In the genomic region with DNA sequence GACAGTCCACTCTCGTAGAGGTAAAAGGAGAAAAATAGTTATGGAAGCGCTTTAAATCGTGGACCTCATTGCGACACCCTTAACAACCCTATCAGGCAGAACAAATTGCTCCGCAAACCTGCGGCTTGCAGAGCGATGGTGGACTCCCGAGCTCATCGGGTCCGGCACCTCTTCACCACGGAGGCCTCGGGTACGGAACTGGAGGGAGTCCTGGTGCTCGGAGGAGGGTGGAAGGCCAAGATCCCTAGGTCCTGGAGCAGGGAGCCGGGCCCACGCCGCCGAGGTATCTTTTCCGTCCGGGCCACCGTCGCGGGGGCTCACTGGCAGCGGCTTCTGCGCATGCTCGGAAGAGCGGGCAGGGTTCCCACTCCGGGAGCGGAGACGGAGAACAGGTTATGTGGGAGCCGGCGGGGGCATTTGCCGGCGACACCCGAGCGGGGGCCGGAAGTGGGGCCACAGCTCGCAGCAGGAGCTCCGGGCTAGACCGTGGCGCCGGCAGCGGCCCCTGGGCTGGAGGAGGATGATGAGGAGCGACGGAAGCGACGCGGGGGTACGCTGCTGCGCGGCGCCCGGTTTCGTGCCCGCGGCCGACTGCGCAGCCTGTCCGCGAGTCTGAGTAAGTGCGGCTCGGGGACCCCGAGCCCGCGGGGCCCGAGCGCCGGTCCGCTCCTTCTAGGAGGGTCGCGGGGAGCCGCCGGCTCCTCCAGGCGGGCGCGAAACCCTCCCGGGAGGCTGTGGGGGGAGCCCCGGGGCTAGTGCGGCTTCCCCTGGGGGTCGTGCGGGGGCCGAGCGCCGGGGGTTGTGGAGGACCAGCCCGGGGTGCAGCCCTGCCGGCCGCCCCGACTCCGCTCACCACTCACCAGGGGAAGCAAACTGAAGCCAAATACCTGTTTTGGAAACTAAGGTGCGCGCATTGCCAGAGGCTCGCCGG, we compare ENCODE assay signal across 8 cellular contexts. TPM values are rescaled to one million over a fixed set of nuclear protein-coding genes. Genes with fewer than 3 reads are reported as not detected.
DNase-seq lines count a peak whose midpoint lies in the region; ATAC-seq and TF ChIP-seq lines count a peak whose summit lies in the region.

TSS of gene ABHD13 (plus strand) at position 349 of the 931 bp plus-strand sequence. CDS start 10,827 bp downstream, outside the sequence.

- intact Hi-C loops in T-helper 1 cell treated with Interleukin-12 subunit alpha and Interleukin-12 subunit beta and Interleukin-4 antibody, amounts not matched to agents 30 ng/mL and 1 ng/mL, for 36 hours (cut with micrococcal nuclease): loop anchor here (1.0 to 10.0 kb wide), 8 partner anchors 9 to 1919 kb away; partner anchors contain the start of genes ARGLU1, EFNB2 and TNFSF13B
- intact Hi-C loops in psoas muscle (cut with DNase I): no loop called here

- H3K27ac ChIP-seq in angular gyrus (ENCODE audit: low read depth, low read length) (peak within 1 kb of the TSS; percentile 91), right atrium auricular region (peak within 1 kb of the TSS; percentile 86 to 91), psoas muscle (peak within 1 kb of the TSS; percentile 94), urinary bladder (ENCODE audit: low read depth) (peak within 1 kb of the TSS; percentile 89)

- H3K4me3 ChIP-seq in right atrium auricular region (peak within 1 kb of the TSS; percentile 94 to 100), psoas muscle (peak within 1 kb of the TSS; percentile 95), urinary bladder (ENCODE audit: low read depth, low read length) (peak within 1 kb of the TSS; percentile 99)

- H3K36me3 ChIP-seq in right atrium auricular region (no peaks in the 10 kb centered on the region), psoas muscle (ENCODE audit: insufficient read depth in 1 of 2, low read depth in 1 of 2) (no peaks in the 10 kb centered on the region), urinary bladder (ENCODE audit: insufficient read depth) (no peaks in the 10 kb centered on the region)

- DNase-seq in NCI-H146 (lab: John Stamatoyannopoulos, UW) (peak; percentile 98), right atrium auricular region (ENCODE audit: low spot score) (peak; percentile 91), psoas muscle (peak; percentile 94 to 95)

- H3K9me3 ChIP-seq in right atrium auricular region (no peaks in the 10 kb centered on the region), psoas muscle (no peaks in the 10 kb centered on the region)

- H3K4me1 ChIP-seq in right atrium auricular region (peaks cover 0 to 62% of the 10 kb centered on the region in 2 donors), psoas muscle (peaks cover 48% of the 10 kb centered on the region), urinary bladder (ENCODE audit: insufficient read depth) (peaks cover 5% of the 10 kb centered on the region)

- ATAC-seq in HG02870 (IDR thresholded peaks at IDR 0.05; ENCODE audit: unreplicated experiment) (peak; percentile 73), psoas muscle (peak; percentile 86 to 90 (median 88))

- 0 to 2% (median 1%) methylated on average over 50 to 93 of the region's 93 CpGs for WGBS in psoas muscle, 3 donors
- under 1% methylated on average over 93 of the region's 93 CpGs for WGBS in urinary bladder

- TF ChIP-seq POLR2A in GM15510 (IDR thresholded peaks at IDR 0.05; ENCODE audit: borderline replicate concordance, extremely low read depth, insufficient read length): peak; percentile 80

- H3K27me3 ChIP-seq in right atrium auricular region: no peaks in the 10 kb centered on the region
- no peaks in the 10 kb centered on the region for H3K27me3 ChIP-seq in psoas muscle (ENCODE audit: insufficient read depth in 3 of 3, low read length in 2 of 3)

- TF ChIP-seq CTCF in right atrium auricular region (IDR thresholded peaks at IDR 0.05): no peak
- TF ChIP-seq CTCF in psoas muscle (IDR thresholded peaks at IDR 0.05): no peak

RNA-seq across cellular contexts. Expression of gene ABHD13, which starts in this region (rescaled TPM):
- total RNA-seq in T-helper 1 cell treated with Interleukin-12 subunit alpha and Interleukin-12 subunit beta and Interleukin-4 antibody, amounts not matched to agents 30 ng/mL and 1 ng/mL, for 36 hours: 10.6 and 11.8 TPM in 2 replicates
- total RNA-seq in right atrium auricular region (1 to 10 TPM; 5.9 TPM), psoas muscle (1 to 10 TPM; 4.2 to 8.9 (median 6.8) TPM), urinary bladder (18.0 TPM)
- polyA plus RNA-seq in psoas muscle (10 to 100 TPM in 1 of 3 donors, 1 to 10 TPM in 2; 3.8 to 10.5 (median 5.7) TPM), urinary bladder (7.9 TPM)

Comparison
In these comparisons a context has a peak if more than half of its experiments do, and no peak if none do; other contexts are left out.
1. Peak in every context shown above with its lines: DNase-seq, ATAC-seq, H3K4me3 ChIP-seq and H3K27ac ChIP-seq.